In genomic region chr7:117949232-117949631, GRCh38 we compare ENCODE assay signal across 1 cellular context.
TF ChIP-seq lines count a peak whose summit lies in the region.

No MANE protein-coding gene starts in this region.

TF ChIP-seq in GM23338, 12 proteins besides CTCF, POLR2A, EP300 and RAD21 (continued from another document):
- TF ChIP-seq REST (IDR thresholded peaks at IDR 0.05; ENCODE audit: unreplicated experiment) (no peak), JUNB (IDR thresholded peaks at IDR 0.05; ENCODE audit: unreplicated experiment) (no peak), CREB1 (CRISPR knock-in tag; IDR thresholded peaks at IDR 0.05; ENCODE audit: low read depth) (no peak), ETS1 (IDR thresholded peaks at IDR 0.05) (no peak), ZNF331 (CRISPR knock-in tag; IDR thresholded peaks at IDR 0.05; ENCODE audit: low read depth) (no peak), EZH2phosphoT487 (IDR thresholded peaks at IDR 0.05; ENCODE audit: unreplicated experiment) (no peak)
